ENCODE assay signal across 22 cellular contexts in genomic region chr19:43643326-43643725, GRCh38. TPM values are rescaled to one million over a fixed set of nuclear protein-coding genes. Genes with fewer than 3 reads are reported as not detected.
"Had no signal": no experiment of that assay in that cellular context is flagged by ENCODE, and none has a peak within 500 bp of the region (broad histone marks: within the 10 kb centered on the region; RNA-seq: fewer than 3 reads in every experiment).

No MANE protein-coding gene starts in this region.

- H3K4me3 Mint-ChIP-seq: activated CD4-positive, alpha-beta T cell treated with anti-CD3 and anti-CD28 coated beads, Interleukin-2, amount 10 ng/mL, durations not matched to agents 24 days and 14 days; activated CD8-positive, alpha-beta T cell treated with anti-CD3 and anti-CD28 coated beads for 36 hours; activated naive CD8-positive, alpha-beta T cell treated with anti-CD3 and anti-CD28 coated beads, Interleukin-2, amount 10 ng/mL, durations not matched to agents 7 days and 5 days; activated T-cell treated with anti-CD3 and anti-CD28 coated beads, Interleukin-2, amount 50 U/mL, for 24 hours; effector memory CD8-positive, alpha-beta T cell; natural killer cell had no signal

- H3K27ac Mint-ChIP-seq: activated CD4-positive, alpha-beta T cell treated with anti-CD3 and anti-CD28 coated beads, Interleukin-2, amount 10 ng/mL, durations not matched to agents 24 days and 14 days; activated CD8-positive, alpha-beta T cell treated with anti-CD3 and anti-CD28 coated beads for 36 hours; activated naive CD8-positive, alpha-beta T cell treated with anti-CD3 and anti-CD28 coated beads, Interleukin-2, amount 10 ng/mL, durations not matched to agents 7 days and 5 days; activated T-cell treated with anti-CD3 and anti-CD28 coated beads, Interleukin-2, amount 50 U/mL, for 24 hours; activated T-helper 2 cell treated with anti-CD3 and anti-CD28 coated beads, Interferon-gamma antibody, Interleukin-2, Interleukin-4, amounts not matched to agents 10 μg/mL and 5 μg/mL and 100 μg/mL, durations not matched to agents 14 hours and 24 hours and 36 hours; effector memory CD8-positive, alpha-beta T cell; natural killer cell; type B pancreatic cell had no signal

- H3K36me3 Mint-ChIP-seq: natural killer cell had no signal

- ATAC-seq: activated CD8-positive, alpha-beta T cell treated with anti-CD3 and anti-CD28 coated beads for 36 hours; body of pancreas; effector memory CD8-positive, alpha-beta T cell; lower lobe of right lung; natural killer cell; right lobe of liver had no signal

- H3K9me3 Mint-ChIP-seq: activated CD4-positive, alpha-beta T cell treated with anti-CD3 and anti-CD28 coated beads, Interleukin-2, amount 10 ng/mL, durations not matched to agents 24 days and 14 days; activated naive CD8-positive, alpha-beta T cell treated with anti-CD3 and anti-CD28 coated beads, Interleukin-2, amount 10 ng/mL, durations not matched to agents 7 days and 5 days; activated T-cell treated with anti-CD3 and anti-CD28 coated beads, Interleukin-2, amount 50 U/mL, for 24 hours; activated T-helper 2 cell treated with anti-CD3 and anti-CD28 coated beads, Interferon-gamma antibody, Interleukin-2, Interleukin-4, amounts not matched to agents 10 μg/mL and 5 μg/mL and 100 μg/mL, durations not matched to agents 14 hours and 24 hours and 36 hours; effector memory CD8-positive, alpha-beta T cell; natural killer cell had no signal

- H3K4me3 ChIP-seq: body of pancreas, esophagus squamous epithelium, lower lobe of right lung, right lobe of liver, smooth muscle cell, stomach had no signal

- DNase-seq: activated CD4-positive, alpha-beta T cell treated with anti-CD3 and anti-CD28 coated beads, Interleukin-2, amount 10 ng/mL, durations not matched to agents 24 days and 14 days; activated CD8-positive, alpha-beta T cell treated with anti-CD3 and anti-CD28 coated beads for 36 hours; activated naive CD4-positive, alpha-beta T cell treated with Interleukin-2 at 50 U/mL for 16 hours; activated naive CD8-positive, alpha-beta T cell treated with anti-CD3 and anti-CD28 coated beads, Interleukin-2, amount 10 ng/mL, durations not matched to agents 7 days and 5 days; activated T-cell treated with anti-CD3 and anti-CD28 coated beads, Interleukin-2, amount 50 U/mL, for 24 hours; amygdala; body of pancreas; caudate nucleus; effector memory CD8-positive, alpha-beta T cell; esophagus squamous epithelium; head of caudate nucleus; lower lobe of right lung; natural killer cell; right lobe of liver; stimulated activated CD4-positive, alpha-beta T cell treated with anti-CD3 and anti-CD28 coated beads, Interleukin-4, amount 100 ng/mL, for 1 hour; stomach; T1000 had no signal

RNA-seq across cellular contexts. Expression of gene SRRM5, which starts 31.4 kb away (rescaled TPM):
- total RNA-seq: frontal cortex, stomach, temporal lobe had no signal
- polyA plus RNA-seq: smooth muscle cell had no signal
